ENCODE assay signal across 14 cellular contexts in the genomic region with DNA sequence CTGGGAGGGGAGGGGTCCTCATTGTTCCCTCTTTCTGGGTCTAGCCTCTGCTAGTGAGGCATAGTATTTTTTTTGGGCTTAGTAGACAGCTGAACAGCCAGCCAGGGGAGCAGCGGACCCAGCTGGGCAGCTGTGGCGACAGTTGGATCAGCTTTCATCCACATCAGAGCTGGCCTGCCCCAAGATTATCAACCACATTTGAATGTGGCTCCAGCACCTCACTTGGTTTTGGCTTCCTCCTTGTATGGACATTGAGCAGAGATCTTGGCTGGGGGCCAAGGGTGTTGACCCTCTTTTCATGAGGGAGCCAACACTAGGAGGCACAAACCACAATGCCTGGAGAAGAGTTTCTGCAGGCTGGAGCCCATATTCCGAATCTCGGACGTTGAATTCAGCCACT. TPM values are rescaled to one million over a fixed set of nuclear protein-coding genes. Genes with fewer than 3 reads are reported as not detected.
DNase-seq lines count a peak whose midpoint lies in the region; ATAC-seq, FAIRE-seq and TF ChIP-seq lines count a peak whose summit lies in the region.
"Had no signal": no experiment of that assay in that cellular context is flagged by ENCODE, and none has a peak within 500 bp of the region (broad histone marks: within the 10 kb centered on the region; RNA-seq: fewer than 3 reads in every experiment).

No MANE protein-coding gene starts in this region.

- H3K9ac ChIP-seq in GM12878 (ENCODE audit: control insufficient read depth, insufficient read depth, low read length), result no peak overlapping the region

- DNase-seq in CD8-positive, alpha-beta T cell, result no peak
- DNase-seq in GM12891 (ENCODE audit: insufficient read length, low spot score) (no peak), GM12878 (ENCODE audit: low read depth, low spot score) (no peak), myocyte (ENCODE audit: low read depth) (peak; percentile 68), HK-2 (ENCODE audit: unreplicated experiment) (no peak)
- DNase-seq: effector memory CD4-positive, alpha-beta T cell; kidney glomerular epithelial cell; naive thymus-derived CD8-positive, alpha-beta T cell; NCI-H446 treated with DMSO at 0.1 percent for 48 hours had no signal

- no peak for TF ChIP-seq CTCF in CD8-positive, alpha-beta T cell (IDR thresholded peaks at IDR 0.05)
- TF ChIP-seq CTCF in GM12878 (IDR thresholded peaks at IDR 0.05 in 2 of 3, conservative IDR thresholded peaks at IDR 0.05 in 1 of 3; ENCODE audit: control insufficient read depth in 2 of 3, extremely low read depth in 1 of 3, insufficient read depth in 1 of 3, low read depth in 3 of 3, low read length in 3 of 3), result no peak

- in situ Hi-C loops in GM12878 (cut with MboI), result no loop called here

- no peaks in the 10 kb centered on the region for H3K4me1 ChIP-seq in CD8-positive, alpha-beta T cell (ENCODE audit: insufficient read depth, low read length)
- peaks cover 52% of the 10 kb centered on the region for H3K4me1 ChIP-seq in GM12878 (ENCODE audit: control insufficient read depth, insufficient read depth, low read length)

- no peak for TF ChIP-seq EP300 in GM12878 (IDR thresholded peaks at IDR 0.05; ENCODE audit: borderline replicate concordance in 1 of 2, control insufficient read depth in 1 of 2, low read depth in 2 of 2, low read length in 2 of 2)

- H3K27me3 ChIP-seq in CD8-positive, alpha-beta T cell (ENCODE audit: insufficient read depth, low read length), result no peaks in the 10 kb centered on the region
- no peaks in the 10 kb centered on the region for H3K27me3 ChIP-seq in GM12878 (replicated peaks in 1 of 2; ENCODE audit: control insufficient read depth in 2 of 2, insufficient read depth in 2 of 2, low read length in 1 of 2)

- no peaks in the 10 kb centered on the region for H3K79me2 ChIP-seq in GM12878 (ENCODE audit: control insufficient read depth, insufficient read depth, low read length)

- no peak overlapping the region for H3K4me3 Mint-ChIP-seq in CD8-positive, alpha-beta T cell
- H3K4me3 Mint-ChIP-seq: naive thymus-derived CD8-positive, alpha-beta T cell; T-helper 2 cell treated with Interferon-gamma antibody and Interleukin-4, amounts not matched to agents 5 μg/mL and 100 μg/mL, for 36 hours had no signal

- H3K36me3 Mint-ChIP-seq in CD8-positive, alpha-beta T cell, result peaks cover 57% of the 10 kb centered on the region

- TF ChIP-seq RAD21 in GM12878 (IDR thresholded peaks at IDR 0.05; ENCODE audit: insufficient read depth, low read depth, low read length), result no peak

- RAD21 ChIA-PET in GM12878 (lab: Charles Lee; ENCODE audit: unreplicated experiment), result no interaction called here

- H3K27me3 Mint-ChIP-seq in CD8-positive, alpha-beta T cell (ENCODE audit: low read depth), result no peaks in the 10 kb centered on the region
- H3K27me3 Mint-ChIP-seq: naive thymus-derived CD8-positive, alpha-beta T cell had no signal

- SMC1A ChIA-PET in GM12878 (lab: Charles Lee; ENCODE audit: uncharacterized antibody, unreplicated experiment), result interaction anchor here (1.1 kb wide), 2 partner anchors 12 to 17 kb away, joined by 3 read pairs; no protein-coding TSS in a partner anchor

- no peak for ATAC-seq in CD8-positive, alpha-beta T cell
- no peak for ATAC-seq in GM12878
- ATAC-seq in GM18517 (IDR thresholded peaks at IDR 0.05; ENCODE audit: unreplicated experiment), result no peak
- no peak for ATAC-seq in GM19455 (IDR thresholded peaks at IDR 0.05; ENCODE audit: unreplicated experiment)
- ATAC-seq: naive thymus-derived CD8-positive, alpha-beta T cell had no signal

- H3K4me1 Mint-ChIP-seq in CD8-positive, alpha-beta T cell (ENCODE audit: low read depth), result peaks cover 22% of the 10 kb centered on the region

- H3K4me3 ChIP-seq in CD8-positive, alpha-beta T cell (ENCODE audit: low read depth, low read length), result no peak overlapping the region
- H3K4me3 ChIP-seq in GM12878, result no peak overlapping the region

- H3K9me3 ChIP-seq in CD8-positive, alpha-beta T cell (ENCODE audit: low read length), result no peaks in the 10 kb centered on the region
- H3K9me3 ChIP-seq in GM12878 (replicated peaks; ENCODE audit: control insufficient read depth, insufficient read depth, low read length), result no peaks in the 10 kb centered on the region

- CTCF ChIA-PET in CD8-positive, alpha-beta T cell (lab: Charles Lee), result interaction anchor here (1.2 to 3.1 kb wide), 2 partner anchors 12 to 14 kb away, joined by 3 to 14 read pairs; no protein-coding TSS in a partner anchor
- CTCF ChIA-PET in GM12878 (lab: Yijun Ruan, JAX), result interaction anchor here (1.0 to 1.3 kb wide), 3 partner anchors 10 to 13 kb away, joined by 3 read pairs; no protein-coding TSS in a partner anchor

- no peak overlapping the region for H3K27ac ChIP-seq in CD8-positive, alpha-beta T cell (ENCODE audit: low read depth, low read length)
- peak overlapping the region; percentile 40 for H3K27ac ChIP-seq in GM12878 (ENCODE audit: control insufficient read depth, insufficient read depth)
- H3K27ac ChIP-seq: C4-2B had no signal

- H3K4me2 ChIP-seq in GM12878 (ENCODE audit: control insufficient read depth, insufficient read depth), result 0 out of 2 replicates have a peak overlapping the region, but pooled peaks have one; percentile 0

- 91% methylated on average over 5 of the region's 5 CpGs for WGBS in GM12878 (ENCODE audit: insufficient coverage, insufficient replicate concordance, low lambda C conversion rate, missing lambda C conversion rate)

- POLR2A ChIA-PET in CD8-positive, alpha-beta T cell (lab: Charles Lee), result no interaction called here
- POLR2A ChIA-PET in GM12878 (lab: Charles Lee), result interaction anchor here (0.8 kb wide), 1 partner anchor 95 kb away, joined by 3 read pairs; no protein-coding TSS in a partner anchor

- peak overlapping the region; percentile 60 for H3K27ac Mint-ChIP-seq in CD8-positive, alpha-beta T cell
- H3K27ac Mint-ChIP-seq: T-helper 2 cell treated with Interferon-gamma antibody and Interleukin-4, amounts not matched to agents 5 μg/mL and 100 μg/mL, for 36 hours had no signal

- TF ChIP-seq POLR2A in GM12891 (IDR thresholded peaks at IDR 0.05; ENCODE audit: low read depth, low read length) (no peak), GM12878 (IDR thresholded peaks at IDR 0.05; ENCODE audit: low read depth, low read length) (no peak)

- intact Hi-C loops in CD8-positive, alpha-beta T cell (cut with DNase I, micrococcal nuclease), result no loop called here
- intact Hi-C loops in GM12878 (cut with micrococcal nuclease; ENCODE audit: unreplicated experiment), result no loop called here

- H2AFZ ChIP-seq in GM12878 (ENCODE audit: control insufficient read depth, low read depth, low read length), result no peak overlapping the region

- H3K36me3 ChIP-seq in CD8-positive, alpha-beta T cell (ENCODE audit: insufficient read depth, low read length), result peaks cover 15% of the 10 kb centered on the region
- peaks cover 6 to 11% of the 10 kb centered on the region in 2 experiments; a peak in 3 of 4 replicates for H3K36me3 ChIP-seq in GM12878 (ENCODE audit: control insufficient read depth in 2 of 2, insufficient read depth in 2 of 2, low read length in 1 of 2)

- no TSS peak for BruUV-seq in GM12878 (replicated peaks; lab: Mats Ljungman, UMichigan)

- peak; percentile 51 for FAIRE-seq in GM12891 (lab: Jason Lieb, UNC)
- FAIRE-seq in GM12878 (lab: Jason Lieb, UNC), result no peak
- FAIRE-seq: H54 had no signal

- peaks cover 12% of the 10 kb centered on the region for H4K20me1 ChIP-seq in GM12878 (ENCODE audit: control insufficient read depth, insufficient read depth)

- H3K9me3 Mint-ChIP-seq in CD8-positive, alpha-beta T cell, result no peaks in the 10 kb centered on the region
- H3K9me3 Mint-ChIP-seq: naive thymus-derived CD8-positive, alpha-beta T cell; T-helper 2 cell treated with Interferon-gamma antibody and Interleukin-4, amounts not matched to agents 5 μg/mL and 100 μg/mL, for 36 hours had no signal

TF ChIP-seq in GM12891, 5 proteins besides CTCF, POLR2A, EP300 and RAD21:
- TF ChIP-seq POU2F2 (IDR thresholded peaks at IDR 0.05; ENCODE audit: low read depth, low read length), result no peak
- no peak for TF ChIP-seq PAX5 (IDR thresholded peaks at IDR 0.05; ENCODE audit: insufficient read depth, low read length, severe bottlenecking)
- TF ChIP-seq POLR2AphosphoS5 (IDR thresholded peaks at IDR 0.05; ENCODE audit: low read depth, low read length), result no peak
- no peak for TF ChIP-seq TAF1 (IDR thresholded peaks at IDR 0.05; ENCODE audit: low read depth, low read length)
- no peak for TF ChIP-seq SPI1 (IDR thresholded peaks at IDR 0.05; ENCODE audit: low read depth, low read length)

TF ChIP-seq in GM12878, 131 proteins besides CTCF, POLR2A, EP300 and RAD21 (continues in another document):
- no peak for TF ChIP-seq MEF2A (IDR thresholded peaks at IDR 0.05; ENCODE audit: insufficient read depth, low read depth, low read length)
- no peak for TF ChIP-seq NR2C2 (IDR thresholded peaks at IDR 0.05; ENCODE audit: borderline replicate concordance, control insufficient read depth, insufficient read length, low read depth)

RNA-seq across cellular contexts. Expression of a gene that starts 25.0 kb away (rescaled TPM):
- total RNA-seq in CD8-positive, alpha-beta T cell, result not detected
- polyA plus RNA-seq in GM12891 (2012; ENCODE audit: low read depth, missing spikeins), result 0.13 TPM
- total RNA-seq in GM12878 (2013; cell fraction: nucleolus; rRNA removed), result 0.20 and 0.21 TPM in 2 replicates
- total RNA-seq in GM12878 (2014; rRNA removed), result under 0.01 TPM in 1 of 2 replicates, not detected in the other
- total RNA-seq in GM12878 (2014; rRNA removed; fragmentation: Illumina TruSeq; extraction: Trizol), result not detected in 2 replicates
- total RNA-seq in GM12878 (2021), result not detected in 2 replicates
- 0.09 TPM for polyA plus RNA-seq in GM12878 (2011; ENCODE audit: low read depth)
- 0.01 TPM in 1 of 2 replicates, not detected in the other for polyA plus RNA-seq in GM12878 (2011; rRNA removed)
- polyA plus RNA-seq in GM12878 (2011; cell fraction: cytosol; rRNA removed), result 0.03 TPM in 1 of 2 replicates, not detected in the other
- not detected in 2 replicates for polyA plus RNA-seq in GM12878 (2011; cell fraction: nucleus; rRNA removed)
- polyA plus RNA-seq in GM12878 (2012), result 0.15 and 0.25 TPM in 2 replicates
- not detected in 2 replicates for polyA plus RNA-seq in GM12878 (2014; fragmentation: Illumina TruSeq; extraction: Trizol)
- polyA plus RNA-seq in GM12878 (2014; fragmentation: Nextera tagmentation; extraction: Ambion mirVana), result not detected
- 0.27 TPM in 1 of 2 replicates, not detected in the other for polyA plus RNA-seq in GM12878 (2014; rRNA removed)
- polyA plus RNA-seq in GM12878 (2016; fragmentation: Nextera tagmentation; extraction: Ambion mirVana), result not detected
- polyA minus RNA-seq in GM12878 (2011; rRNA and poly(A)+ RNA removed), result 0.05 TPM in 1 of 2 replicates, not detected in the other
- not detected in 2 replicates for polyA minus RNA-seq in GM12878 (2011; cell fraction: cytosol; rRNA and poly(A)+ RNA removed)
- polyA minus RNA-seq in GM12878 (2011; cell fraction: nucleus; rRNA and poly(A)+ RNA removed), result not detected in 2 replicates
- total RNA-seq in myocyte, result 2.8 and 6.7 TPM in 2 replicates
- 1.0 TPM for polyA plus RNA-seq in myocyte (2012)
- total RNA-seq: naive thymus-derived CD8-positive, alpha-beta T cell had no signal
- polyA plus RNA-seq: naive thymus-derived CD8-positive, alpha-beta T cell had no signal
